ENCODE assay signal across 8 cellular contexts in the genomic region with DNA sequence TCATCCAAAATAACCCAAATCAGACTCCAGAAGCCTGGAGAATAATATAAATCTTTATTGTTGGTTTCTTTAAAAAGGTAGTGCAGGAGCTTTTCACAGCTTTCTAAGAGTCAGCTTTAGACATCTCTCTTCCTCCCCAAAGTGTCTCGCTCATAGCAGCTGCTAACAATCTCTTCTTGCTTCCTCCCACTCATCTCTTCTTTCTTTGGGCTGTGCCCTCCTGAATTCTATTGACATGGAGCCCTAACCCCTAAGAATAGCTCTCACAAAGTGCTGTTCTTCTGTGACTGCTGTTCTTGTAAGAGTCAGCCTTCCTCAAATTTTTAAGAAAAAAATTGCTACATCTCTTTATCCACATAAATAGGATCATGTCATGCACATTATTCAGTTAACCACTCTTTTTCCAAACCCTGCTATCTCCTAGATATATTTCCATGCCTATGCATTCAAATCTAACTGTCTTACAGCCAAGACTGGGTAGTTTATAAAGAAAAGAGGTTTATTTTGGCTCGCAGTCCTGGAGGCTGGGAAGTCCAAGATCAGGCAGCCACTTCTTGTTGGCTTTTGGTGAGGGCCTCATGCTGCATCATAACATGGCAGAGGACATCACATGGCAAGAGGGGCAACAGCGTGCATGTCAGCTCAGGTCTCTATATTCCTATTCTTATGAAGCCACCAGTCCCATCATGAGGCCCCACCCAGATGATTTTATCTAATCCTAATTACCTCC.
"Had no signal": no experiment of that assay in that cellular context is flagged by ENCODE, and none has a peak within 500 bp of the region (broad histone marks: within the 10 kb centered on the region; RNA-seq: fewer than 3 reads in every experiment).

No MANE protein-coding gene starts in this region.

- FAIRE-seq: G401.6, GM12878, GM12891, GM12892, GM18507, GM19239 had no signal

- ATAC-seq: GM12878 had no signal

- H3K4me3 ChIP-seq: GM12878 had no signal

- DNase-seq: GDM1, GF-D8 had no signal
